Comparison of ENCODE assay signal across 25 cellular contexts in genomic region chr6:8905647-8906231, GRCh38.
A peak's percentile ranks its signal among the peaks of the same experiment; 100 is the strongest.
DNase-seq lines count a peak whose midpoint lies in the region; ATAC-seq, FAIRE-seq and TF ChIP-seq lines count a peak whose summit lies in the region.
"Had no signal": no experiment of that assay in that cellular context is flagged by ENCODE, and none has a peak within 500 bp of the region (broad histone marks: within the 10 kb centered on the region; RNA-seq: fewer than 3 reads in every experiment).

No MANE protein-coding gene starts in this region.

- no peak for TF ChIP-seq CTCF in MCF 10A (IDR thresholded peaks at IDR 0.05; ENCODE audit: unreplicated experiment)
- no peak for TF ChIP-seq CTCF in mammary epithelial cell (conservative IDR thresholded peaks at IDR 0.05 in 1 of 2, IDR thresholded peaks at IDR 0.05 in 1 of 2; ENCODE audit: extremely low read depth in 1 of 2, insufficient read depth in 1 of 2, low read depth in 1 of 2, low read length in 2 of 2)
- no peak for TF ChIP-seq CTCF in bronchial epithelial cell (IDR thresholded peaks at IDR 0.05; ENCODE audit: insufficient read depth, low read length, severe bottlenecking)
- TF ChIP-seq CTCF in liver (IDR thresholded peaks at IDR 0.05; ENCODE audit: low read depth, low read length, missing input control), result no peak
- TF ChIP-seq CTCF in thyroid gland (IDR thresholded peaks at IDR 0.05), result no peak

- WGBS in mammary epithelial cell (ENCODE audit: low coverage, missing lambda C conversion rate), result 58% methylated on average over 5 of the region's 5 CpGs
- WGBS in liver, result 37% methylated on average over 5 of the region's 5 CpGs
- WGBS in thyroid gland, 2 donors, result 58 to 65% methylated on average over 5 of the region's 5 CpGs

- no peaks in the 10 kb centered on the region for H3K9me3 Mint-ChIP-seq in MCF 10A (ENCODE audit: unreplicated experiment)
- H3K9me3 Mint-ChIP-seq: CD14-positive monocyte had no signal

- DNase-seq in MCF 10A (ENCODE audit: unreplicated experiment), result peak; percentile 40
- no peak for DNase-seq in mammary epithelial cell
- peak; percentile 7 for DNase-seq in bronchial epithelial cell (ENCODE audit: low read depth)
- no peak for DNase-seq in Right ventricle myocardium inferior (ENCODE audit: missing footprints)
- no peak for DNase-seq in NCI-H1092 (lab: John Stamatoyannopoulos, UW)
- no peak for DNase-seq in thyroid gland
- DNase-seq: activated CD4-positive, alpha-beta T cell treated with anti-CD3 and anti-CD28 coated beads, Interleukin-2, amount 50 U/mL, for 48 hours; activated CD4-positive, CD25-positive, alpha-beta regulatory T cell; activated naive CD4-positive, alpha-beta T cell treated with Interleukin-2 at 50 U/mL for 16 hours; dorsolateral prefrontal cortex; head of caudate nucleus; kidney; NCI-H1417; NCI-H446 treated with DMSO at 0.1 percent for 48 hours; stimulated activated naive B cell treated with anti-CD40 and anti-IgM and Interleukin-4, amounts not matched to agents 10 μg/mL and 1 μg/mL and 100 μg/mL, for 72 hours; T-helper 1 cell had no signal

- ATAC-seq in Right ventricle myocardium inferior (no peak), GM18498 (IDR thresholded peaks at IDR 0.05; ENCODE audit: unreplicated experiment) (no peak)
- ATAC-seq: stimulated activated naive B cell treated with anti-CD40 and anti-IgM and Interleukin-4, amounts not matched to agents 10 μg/mL and 1 μg/mL and 100 μg/mL, for 72 hours had no signal

- H3K27ac Mint-ChIP-seq in MCF 10A (ENCODE audit: low read depth, unreplicated experiment), result no peak overlapping the region
- H3K27ac Mint-ChIP-seq: CD14-positive monocyte; memory B cell; progenitor cell of endocrine pancreas; stimulated activated naive B cell treated with anti-CD40 and anti-IgM and Interleukin-4, amounts not matched to agents 10 μg/mL and 1 μg/mL and 100 μg/mL, for 72 hours had no signal

- H3K4me2 ChIP-seq in mammary epithelial cell (ENCODE audit: insufficient read depth, low read depth, low read length), result no peak overlapping the region

- dilution Hi-C loops in mammary epithelial cell (cut with HindIII; ENCODE audit: low sequenced_read_pairs), result no loop called here

- CTCF ChIA-PET in MCF 10A (lab: Yijun Ruan, JAX), result interaction anchor here (0.5 to 1.8 kb wide), 3 partner anchors 13 to 775 kb away, joined by 3 to 7 read pairs (median 3); no protein-coding TSS in a partner anchor
- CTCF ChIA-PET in mammary epithelial cell (lab: Charles Lee; ENCODE audit: low non-redundant PET), result no interaction called here

- H3K9me3 ChIP-seq in mammary epithelial cell (replicated peaks; ENCODE audit: insufficient read depth, low read length), result no peaks in the 10 kb centered on the region
- no peaks in the 10 kb centered on the region for H3K9me3 ChIP-seq in liver (ENCODE audit: control insufficient read depth in 4 of 4, low read length in 3 of 4)
- no peaks in the 10 kb centered on the region for H3K9me3 ChIP-seq in thyroid gland
- H3K9me3 ChIP-seq: SJSA1 had no signal

- no peaks in the 10 kb centered on the region for H3K27me3 Mint-ChIP-seq in MCF 10A (ENCODE audit: insufficient read depth, unreplicated experiment)
- H3K27me3 Mint-ChIP-seq: memory B cell, progenitor cell of endocrine pancreas had no signal

- no peak for TF ChIP-seq POLR2A in thyroid gland (IDR thresholded peaks at IDR 0.05)

- in situ Hi-C loops in mammary epithelial cell (cut with MboI; ENCODE audit: low sequenced_read_pairs in 2 of 2), result no loop called here

- no TSS peak for BruUV-seq in MCF 10A (replicated peaks; lab: Mats Ljungman, UMichigan)
- no TSS peak for BruUV-seq in mammary epithelial cell (replicated peaks; lab: Mats Ljungman, UMichigan)

- H3K4me3 ChIP-seq in mammary epithelial cell (replicated peaks in 1 of 3; ENCODE audit: insufficient read depth in 1 of 3, low read depth in 2 of 3, low read length in 3 of 3) (no peak overlapping the region), bronchial epithelial cell (ENCODE audit: low read depth, low read length) (no peak overlapping the region), liver (ENCODE audit: low read depth in 1 of 3, low read length in 3 of 3) (peak overlapping the region; percentile 45 to 99 (median 93)), thyroid gland (replicated peaks in 1 of 3) (no peak overlapping the region)
- H3K4me3 ChIP-seq: dorsolateral prefrontal cortex, SJSA1 had no signal

- H3K9ac ChIP-seq in mammary epithelial cell (ENCODE audit: insufficient read depth, low read length) (no peak overlapping the region), liver (ENCODE audit: low read depth in 1 of 2, low read length in 2 of 2) (peak overlapping the region; percentile 42 to 48)

- H3K36me3 ChIP-seq in mammary epithelial cell (ENCODE audit: insufficient read depth, low read length) (no peaks in the 10 kb centered on the region), bronchial epithelial cell (ENCODE audit: control insufficient read depth, insufficient read depth, low read length) (no peaks in the 10 kb centered on the region), liver (ENCODE audit: control insufficient read depth in 4 of 4, insufficient read depth in 3 of 4, low read depth in 1 of 4, low read length in 3 of 4) (no peaks in the 10 kb centered on the region), thyroid gland (no peaks in the 10 kb centered on the region)
- H3K36me3 ChIP-seq: SJSA1 had no signal

- H2AFZ ChIP-seq in mammary epithelial cell (ENCODE audit: low read depth, low read length), result no peak overlapping the region

- intact Hi-C loops in MCF 10A (cut with micrococcal nuclease), result no loop called here
- intact Hi-C loops in mammary epithelial cell (cut with micrococcal nuclease), result no loop called here
- intact Hi-C loops in Right ventricle myocardium inferior (cut with DNase I), result no loop called here
- intact Hi-C loops in thyroid gland (cut with DNase I), result no loop called here

- H3K4me1 ChIP-seq in mammary epithelial cell (ENCODE audit: insufficient read depth, low read length) (no peaks in the 10 kb centered on the region), liver (ENCODE audit: control insufficient read depth in 4 of 4, insufficient read depth in 4 of 4, low read length in 3 of 4) (peaks cover 2 to 15% (median 4%) of the 10 kb centered on the region in 4 donors), thyroid gland (no peaks in the 10 kb centered on the region)
- H3K4me1 ChIP-seq: SJSA1 had no signal

- H3K27me3 ChIP-seq in mammary epithelial cell (ENCODE audit: insufficient read depth, low read length) (no peaks in the 10 kb centered on the region), bronchial epithelial cell (ENCODE audit: control insufficient read depth, insufficient read depth, low read length) (no peaks in the 10 kb centered on the region), liver (ENCODE audit: control insufficient read depth in 4 of 4, insufficient read depth in 4 of 4, low read length in 3 of 4) (no peaks in the 10 kb centered on the region), thyroid gland (no peaks in the 10 kb centered on the region)
- H3K27me3 ChIP-seq: SJSA1 had no signal

- no peak overlapping the region for H3K4me3 Mint-ChIP-seq in MCF 10A (ENCODE audit: unreplicated experiment)
- H3K4me3 Mint-ChIP-seq: CD14-positive monocyte; memory B cell; stimulated activated naive B cell treated with anti-CD40 and anti-IgM and Interleukin-4, amounts not matched to agents 10 μg/mL and 1 μg/mL and 100 μg/mL, for 72 hours had no signal

- no peaks in the 10 kb centered on the region for H3K36me3 Mint-ChIP-seq in MCF 10A (ENCODE audit: insufficient read depth, unreplicated experiment)
- H3K36me3 Mint-ChIP-seq: CD14-positive monocyte; memory B cell; stimulated activated naive B cell treated with anti-CD40 and anti-IgM and Interleukin-4, amounts not matched to agents 10 μg/mL and 1 μg/mL and 100 μg/mL, for 72 hours had no signal

- H3K27ac ChIP-seq in mammary epithelial cell (ENCODE audit: insufficient read depth, low read depth, low read length) (no peak overlapping the region), liver (ENCODE audit: low read depth in 1 of 2, low read length in 2 of 2) (peak overlapping the region; percentile 82 to 87), thyroid gland (no peak overlapping the region)
- H3K27ac ChIP-seq: 22Rv1, dorsolateral prefrontal cortex, SJSA1 had no signal

- POLR2A ChIA-PET in MCF 10A (lab: Yijun Ruan, JAX), result interaction anchor here (0.6 kb wide), 1 partner anchor 54 kb away, joined by 3 read pairs; no protein-coding TSS in a partner anchor

- no peaks in the 10 kb centered on the region for H4K20me1 ChIP-seq in mammary epithelial cell (ENCODE audit: insufficient read depth, low read length)

- peak; percentile 20 to 41 for TF ChIP-seq RAD21 in liver (IDR thresholded peaks at IDR 0.05)

- H3K4me1 Mint-ChIP-seq in MCF 10A (ENCODE audit: insufficient read depth, unreplicated experiment), result peaks cover 4% of the 10 kb centered on the region
- H3K4me1 Mint-ChIP-seq: memory B cell; stimulated activated naive B cell treated with anti-CD40 and anti-IgM and Interleukin-4, amounts not matched to agents 10 μg/mL and 1 μg/mL and 100 μg/mL, for 72 hours had no signal

- no peaks in the 10 kb centered on the region for H3K79me2 ChIP-seq in mammary epithelial cell (ENCODE audit: insufficient read depth, low read length)

- no peak for FAIRE-seq in bronchial epithelial cell (lab: Jason Lieb, UNC)
- FAIRE-seq: kidney, RCC 7860, urothelium cell line had no signal

TF ChIP-seq in liver, 16 proteins besides CTCF, POLR2A, EP300 and RAD21 (continues in another document):
- TF ChIP-seq TAF1 (conservative IDR thresholded peaks at IDR 0.05) (peak; percentile 96), ZBTB33 (IDR thresholded peaks at IDR 0.05) (no peak), GABPA (IDR thresholded peaks at IDR 0.05 in 1 of 2, conservative IDR thresholded peaks at IDR 0.05 in 1 of 2) (peak in 1 of 2 donors; percentile 36), NR2F2 (IDR thresholded peaks at IDR 0.05) (no peak), SP1 (IDR thresholded peaks at IDR 0.05) (peak; percentile 42), EGR1 (IDR thresholded peaks at IDR 0.05; ENCODE audit: low read depth in 2 of 2) (peak in 1 of 2 donors; percentile 45)

Comparison
In these comparisons a context has a peak if more than half of its experiments do, and no peak if none do; other contexts are left out.
1. DNase-seq: peak in MCF 10A (single experiment) and bronchial epithelial cell (single experiment); none in mammary epithelial cell (single experiment), Right ventricle myocardium inferior (single experiment), NCI-H1092 (single experiment) and thyroid gland (0 of 2).
2. H3K27ac ChIP-seq: peak in liver (2 of 2); none in mammary epithelial cell (single experiment) and thyroid gland (0 of 3).
3. H3K4me3 ChIP-seq: peak in liver (3 of 3); none in mammary epithelial cell (0 of 3), bronchial epithelial cell (single experiment) and thyroid gland (0 of 3).